In genomic region chr4:6362243-6362885, GRCh38 we compare ENCODE assay signal across 31 cellular contexts.
DNase-seq lines count a peak whose midpoint lies in the region; ATAC-seq and TF ChIP-seq lines count a peak whose summit lies in the region.
"Had no signal": no experiment of that assay in that cellular context is flagged by ENCODE, and none has a peak within 500 bp of the region (broad histone marks: within the 10 kb centered on the region; RNA-seq: fewer than 3 reads in every experiment).

No MANE protein-coding gene starts in this region.

- H3K27ac ChIP-seq in HCT116 (ENCODE audit: low read depth, low read length) (no peak overlapping the region), caudate nucleus (ENCODE audit: low read depth, low read length) (peak overlapping the region; percentile 14), temporal lobe (ENCODE audit: low read depth, low read length) (peak overlapping the region; percentile 56)
- H3K27ac ChIP-seq: body of pancreas, C4-2B, esophagus squamous epithelium, gastroesophageal sphincter, spleen, suprapubic skin, uterus had no signal

- H4K20me1 ChIP-seq in HCT116 (ENCODE audit: insufficient read depth) = no peaks in the 10 kb centered on the region

- CTCF ChIA-PET in HCT116 (lab: Charles Lee) = interaction anchor here (1.5 to 1.6 kb wide), 2 partner anchors 22 to 31 kb away, joined by 3 to 4 read pairs; no protein-coding TSS in a partner anchor

- 0 out of 2 replicates have a peak, but pooled peaks have one; percentile 11 for TF ChIP-seq RAD21 in HCT116 (IDR thresholded peaks at IDR 0.05; ENCODE audit: low read depth)

- BruUV-seq in HCT116 (replicated peaks; lab: Mats Ljungman, UMichigan) = no TSS peak

- no peak overlapping the region for H3K4me3 ChIP-seq in HCT116 (replicated peaks in 1 of 2; ENCODE audit: low read depth in 1 of 2, low read length in 2 of 2)
- H3K4me3 ChIP-seq: body of pancreas, esophagus squamous epithelium, gastroesophageal sphincter, GM12878, HAP-1, spleen, suprapubic skin, uterus had no signal

- no peak for ATAC-seq in left ventricle myocardium superior
- ATAC-seq in HCT116 = peak; percentile 82
- ATAC-seq in GM18867 (IDR thresholded peaks at IDR 0.05; ENCODE audit: unreplicated experiment) = no peak
- ATAC-seq: body of pancreas; gastroesophageal sphincter; naive thymus-derived CD8-positive, alpha-beta T cell; stimulated activated effector memory CD8-positive, alpha-beta T cell treated with anti-CD3 and anti-CD28 coated beads, Interleukin-12 subunit alpha, Interleukin-12 subunit beta, amount 100 ng/mL, for 72 hours had no signal

- H3K9me2 ChIP-seq in HCT116 (ENCODE audit: insufficient read depth) = no peaks in the 10 kb centered on the region

- H3K27me3 Mint-ChIP-seq in activated naive CD8-positive, alpha-beta T cell treated with anti-CD3 and anti-CD28 coated beads for 36 hours = peaks cover 15% of the 10 kb centered on the region

- no peaks in the 10 kb centered on the region for H3K79me2 ChIP-seq in HCT116 (ENCODE audit: insufficient read depth, low read length)

- H3K27ac Mint-ChIP-seq in activated naive CD8-positive, alpha-beta T cell treated with anti-CD3 and anti-CD28 coated beads for 36 hours = no peak overlapping the region
- H3K27ac Mint-ChIP-seq: activated CD8-positive, alpha-beta T cell treated with anti-CD3 and anti-CD28 coated beads, Interleukin-2, amount 10 ng/mL, durations not matched to agents 7 days and 5 days; naive thymus-derived CD8-positive, alpha-beta T cell; stimulated activated effector memory CD8-positive, alpha-beta T cell treated with anti-CD3 and anti-CD28 coated beads, Interleukin-12 subunit alpha, Interleukin-12 subunit beta, amount 100 ng/mL, for 72 hours had no signal

- peak in 2 of 3 experiments; percentile 27 to 33; a peak in 3 of 6 replicates for TF ChIP-seq CTCF in HCT116 (IDR thresholded peaks at IDR 0.05 in 2 of 3, conservative IDR thresholded peaks at IDR 0.05 in 1 of 3; ENCODE audit: borderline replicate concordance in 1 of 3, insufficient read depth in 1 of 3, low read depth in 2 of 3, low read length in 2 of 3)

- no peaks in the 10 kb centered on the region for H3K4me1 Mint-ChIP-seq in activated naive CD8-positive, alpha-beta T cell treated with anti-CD3 and anti-CD28 coated beads for 36 hours
- H3K4me1 Mint-ChIP-seq: naive thymus-derived CD8-positive, alpha-beta T cell; stimulated activated effector memory CD8-positive, alpha-beta T cell treated with anti-CD3 and anti-CD28 coated beads, Interleukin-12 subunit alpha, Interleukin-12 subunit beta, amount 100 ng/mL, for 72 hours had no signal

- H3K4me2 ChIP-seq in HCT116 (ENCODE audit: low read length) = no peak overlapping the region

- no peak overlapping the region for H2AFZ ChIP-seq in HCT116 (ENCODE audit: low read depth, low read length, poor library complexity, severe bottlenecking)

- peaks cover 9% of the 10 kb centered on the region; the same call in 1 of the 2 replicates for H3K27me3 ChIP-seq in HCT116 (ENCODE audit: insufficient read depth, low read length)
- H3K27me3 ChIP-seq: body of pancreas, uterus had no signal

- H3K4me1 ChIP-seq in HCT116 (ENCODE audit: control insufficient read depth in 1 of 2, insufficient read depth in 2 of 2, low read length in 2 of 2) = no peaks in the 10 kb centered on the region
- H3K4me1 ChIP-seq: body of pancreas, esophagus squamous epithelium, gastroesophageal sphincter, HAP-1, spleen, suprapubic skin, uterus had no signal

- POLR2A ChIA-PET in HCT116 (lab: Charles Lee) = no interaction called here

- H3K9ac ChIP-seq in HCT116 (ENCODE audit: low read length) = no peak overlapping the region

- TF ChIP-seq POLR2A in HCT116 (IDR thresholded peaks at IDR 0.05; ENCODE audit: borderline replicate concordance, extremely low read depth, insufficient read depth, insufficient read length) = no peak

- intact Hi-C loops in left ventricle myocardium superior (cut with micrococcal nuclease) (no loop called here), cardiac septum (cut with DNase I) (no loop called here), HCT116 (cut with micrococcal nuclease) (loop anchor here (1.0 kb wide), 1 partner anchor 30 kb away; no protein-coding TSS in a partner anchor)

- H3K9me3 Mint-ChIP-seq in activated naive CD8-positive, alpha-beta T cell treated with anti-CD3 and anti-CD28 coated beads for 36 hours = peaks cover 2% of the 10 kb centered on the region
- H3K9me3 Mint-ChIP-seq: naive thymus-derived CD8-positive, alpha-beta T cell; stimulated activated effector memory CD8-positive, alpha-beta T cell treated with anti-CD3 and anti-CD28 coated beads, Interleukin-12 subunit alpha, Interleukin-12 subunit beta, amount 100 ng/mL, for 72 hours had no signal

- DNase-seq in left ventricle myocardium superior = peak; percentile 9
- DNase-seq in cardiac septum (ENCODE audit: low spot score) = no peak
- no peak for DNase-seq in HCT116 (ENCODE audit: low read depth, low spot score)
- no peak for DNase-seq in caudate nucleus (lab: John Stamatoyannopoulos, UW)
- DNase-seq in activated naive CD8-positive, alpha-beta T cell treated with anti-CD3 and anti-CD28 coated beads for 36 hours = no peak
- no peak for DNase-seq in hypothalamus (lab: John Stamatoyannopoulos, UW)
- DNase-seq: activated CD4-positive, CD25-positive, alpha-beta regulatory T cell treated with anti-CD3 and anti-CD28 coated beads, Interleukin-2, amount 50 U/mL, for 72 hours; esophagus squamous epithelium; GF-D8; hippocampal formation; midbrain; NCI-H1092 treated with DMSO at 0.1 percent for 48 hours; NCI-H2029; NCI-H226; NCI-H774; retina; SHP77; spleen; SW 1271; uterus had no signal

- no peak overlapping the region for H3K4me3 Mint-ChIP-seq in activated naive CD8-positive, alpha-beta T cell treated with anti-CD3 and anti-CD28 coated beads for 36 hours
- H3K4me3 Mint-ChIP-seq: activated CD8-positive, alpha-beta T cell treated with anti-CD3 and anti-CD28 coated beads, Interleukin-2, amount 10 ng/mL, durations not matched to agents 7 days and 5 days; naive thymus-derived CD8-positive, alpha-beta T cell; stimulated activated effector memory CD8-positive, alpha-beta T cell treated with anti-CD3 and anti-CD28 coated beads, Interleukin-12 subunit alpha, Interleukin-12 subunit beta, amount 100 ng/mL, for 72 hours had no signal

- RAD21 ChIA-PET in HCT116 (lab: Charles Lee; ENCODE audit: low non-redundant PET in 1 of 2, low total read pairs in 2 of 2, uncharacterized antibody in 2 of 2, unreplicated experiment in 2 of 2) = no interaction called here

- no peaks in the 10 kb centered on the region for H3K36me3 Mint-ChIP-seq in activated naive CD8-positive, alpha-beta T cell treated with anti-CD3 and anti-CD28 coated beads for 36 hours
- H3K36me3 Mint-ChIP-seq: naive thymus-derived CD8-positive, alpha-beta T cell; stimulated activated effector memory CD8-positive, alpha-beta T cell treated with anti-CD3 and anti-CD28 coated beads, Interleukin-12 subunit alpha, Interleukin-12 subunit beta, amount 100 ng/mL, for 72 hours had no signal

- no peaks in the 10 kb centered on the region for H3K36me3 ChIP-seq in HCT116 (ENCODE audit: control insufficient read depth in 1 of 2, insufficient read depth in 2 of 2, low read length in 2 of 2)
- H3K36me3 ChIP-seq: gastroesophageal sphincter, HAP-1, spleen, suprapubic skin, uterus had no signal

- H3K9me3 ChIP-seq in HCT116 (ENCODE audit: control insufficient read depth in 1 of 2, insufficient read depth in 1 of 2, low read depth in 1 of 2, low read length in 2 of 2) = no peaks in the 10 kb centered on the region
- H3K9me3 ChIP-seq: body of pancreas, esophagus squamous epithelium, HAP-1, spleen, suprapubic skin, uterus had no signal

TF ChIP-seq in HCT116, 20 proteins besides CTCF, POLR2A, EP300 and RAD21 (continues in another document):
- TF ChIP-seq EGR1 (IDR thresholded peaks at IDR 0.05; ENCODE audit: low read depth) (no peak), ELF1 (IDR thresholded peaks at IDR 0.05; ENCODE audit: borderline replicate concordance, low read depth) (no peak), TCF7L2 (IDR thresholded peaks at IDR 0.05; ENCODE audit: borderline replicate concordance, extremely low read depth, insufficient read depth, insufficient read length) (no peak), CEBPB (IDR thresholded peaks at IDR 0.05; ENCODE audit: low read depth) (no peak), POLR2AphosphoS5 (IDR thresholded peaks at IDR 0.05; ENCODE audit: low read depth, low read length) (no peak), EZH2phosphoT487 (IDR thresholded peaks at IDR 0.05; ENCODE audit: borderline replicate concordance) (no peak)
- TF ChIP-seq, protein P1, sequence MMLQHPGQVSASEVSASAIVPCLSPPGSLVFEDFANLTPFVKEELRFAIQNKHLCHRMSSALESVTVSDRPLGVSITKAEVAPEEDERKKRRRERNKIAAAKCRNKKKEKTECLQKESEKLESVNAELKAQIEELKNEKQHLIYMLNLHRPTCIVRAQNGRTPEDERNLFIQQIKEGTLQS (IDR thresholded peaks at IDR 0.05) = no peak
- TF ChIP-seq, protein P2, sequence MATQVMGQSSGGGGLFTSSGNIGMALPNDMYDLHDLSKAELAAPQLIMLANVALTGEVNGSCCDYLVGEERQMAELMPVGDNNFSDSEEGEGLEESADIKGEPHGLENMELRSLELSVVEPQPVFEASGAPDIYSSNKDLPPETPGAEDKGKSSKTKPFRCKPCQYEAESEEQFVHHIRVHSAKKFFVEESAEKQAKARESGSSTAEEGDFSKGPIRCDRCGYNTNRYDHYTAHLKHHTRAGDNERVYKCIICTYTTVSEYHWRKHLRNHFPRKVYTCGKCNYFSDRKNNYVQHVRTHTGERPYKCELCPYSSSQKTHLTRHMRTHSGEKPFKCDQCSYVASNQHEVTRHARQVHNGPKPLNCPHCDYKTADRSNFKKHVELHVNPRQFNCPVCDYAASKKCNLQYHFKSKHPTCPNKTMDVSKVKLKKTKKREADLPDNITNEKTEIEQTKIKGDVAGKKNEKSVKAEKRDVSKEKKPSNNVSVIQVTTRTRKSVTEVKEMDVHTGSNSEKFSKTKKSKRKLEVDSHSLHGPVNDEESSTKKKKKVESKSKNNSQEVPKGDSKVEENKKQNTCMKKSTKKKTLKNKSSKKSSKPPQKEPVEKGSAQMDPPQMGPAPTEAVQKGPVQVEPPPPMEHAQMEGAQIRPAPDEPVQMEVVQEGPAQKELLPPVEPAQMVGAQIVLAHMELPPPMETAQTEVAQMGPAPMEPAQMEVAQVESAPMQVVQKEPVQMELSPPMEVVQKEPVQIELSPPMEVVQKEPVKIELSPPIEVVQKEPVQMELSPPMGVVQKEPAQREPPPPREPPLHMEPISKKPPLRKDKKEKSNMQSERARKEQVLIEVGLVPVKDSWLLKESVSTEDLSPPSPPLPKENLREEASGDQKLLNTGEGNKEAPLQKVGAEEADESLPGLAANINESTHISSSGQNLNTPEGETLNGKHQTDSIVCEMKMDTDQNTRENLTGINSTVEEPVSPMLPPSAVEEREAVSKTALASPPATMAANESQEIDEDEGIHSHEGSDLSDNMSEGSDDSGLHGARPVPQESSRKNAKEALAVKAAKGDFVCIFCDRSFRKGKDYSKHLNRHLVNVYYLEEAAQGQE (IDR thresholded peaks at IDR 0.05; ENCODE audit: low read depth) = no peak
- TF ChIP-seq, protein P3, sequence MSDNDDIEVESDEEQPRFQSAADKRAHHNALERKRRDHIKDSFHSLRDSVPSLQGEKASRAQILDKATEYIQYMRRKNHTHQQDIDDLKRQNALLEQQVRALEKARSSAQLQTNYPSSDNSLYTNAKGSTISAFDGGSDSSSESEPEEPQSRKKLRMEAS (IDR thresholded peaks at IDR 0.05) = no peak
